In the genomic region with DNA sequence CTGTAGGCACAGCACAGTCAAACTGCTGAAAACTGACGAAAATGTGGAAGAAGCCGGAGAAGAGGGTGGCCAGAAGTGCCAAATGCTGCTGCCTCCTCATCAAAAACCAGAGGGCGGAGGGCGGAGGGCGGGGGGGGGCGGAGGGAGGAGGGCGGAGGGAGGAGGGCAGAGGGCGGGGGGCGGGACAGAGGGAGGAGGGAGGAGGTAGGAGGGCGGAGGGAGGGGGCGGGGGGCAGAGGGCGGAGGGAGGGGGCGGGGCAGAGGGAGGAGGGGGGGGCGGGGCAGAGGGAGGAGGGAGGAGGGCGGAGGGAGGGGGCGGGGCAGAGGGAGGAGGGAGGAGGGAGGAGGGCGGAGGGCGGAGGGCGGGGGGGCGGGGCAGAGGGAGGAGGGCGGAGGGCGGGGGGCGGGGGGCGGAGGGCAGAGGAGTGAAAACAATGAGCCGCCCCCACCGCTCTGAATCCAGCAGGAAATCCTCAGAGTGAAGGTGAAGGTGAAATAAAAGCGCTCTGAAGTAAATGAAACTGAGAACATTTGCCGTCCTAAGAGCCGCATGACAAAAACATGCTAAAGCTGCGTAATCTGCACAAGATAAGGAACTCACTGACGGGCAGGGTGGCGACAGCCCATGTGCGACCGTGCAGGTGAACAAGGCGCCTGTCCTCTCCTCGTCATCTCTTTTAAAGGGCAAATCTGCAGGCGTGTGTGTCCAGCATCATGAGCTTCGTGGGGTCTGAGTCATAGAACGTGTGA, we compare ENCODE assay signal across 15 cellular contexts. TPM values are rescaled to one million over a fixed set of nuclear protein-coding genes. Genes with fewer than 3 reads are reported as not detected.
DNase-seq lines count a peak whose midpoint lies in the region; ATAC-seq, FAIRE-seq and TF ChIP-seq lines count a peak whose summit lies in the region.
"Had no signal": no experiment of that assay in that cellular context is flagged by ENCODE, and none has a peak within 500 bp of the region (broad histone marks: within the 10 kb centered on the region; RNA-seq: fewer than 3 reads in every experiment).

No MANE protein-coding gene starts in this region.

- intact Hi-C loops in esophagus squamous epithelium (cut with DNase I): no loop called here

- no peaks in the 10 kb centered on the region for H3K36me3 ChIP-seq in bronchial epithelial cell (ENCODE audit: control insufficient read depth, insufficient read depth, low read length)
- H3K36me3 ChIP-seq in esophagus squamous epithelium: no peaks in the 10 kb centered on the region
- H3K36me3 ChIP-seq: ascending aorta, sigmoid colon had no signal

- H3K27me3 ChIP-seq in bronchial epithelial cell (ENCODE audit: control insufficient read depth, insufficient read depth, low read length) (no peaks in the 10 kb centered on the region), esophagus squamous epithelium (peaks cover 0 to 80% (median 7%) of the 10 kb centered on the region in 4 donors)
- H3K27me3 ChIP-seq: ascending aorta had no signal

- H3K27me3 Mint-ChIP-seq in WTC11 (ENCODE audit: low read depth) (peaks cover 30% of the 10 kb centered on the region), progenitor cell of endocrine pancreas (peaks cover 46% of the 10 kb centered on the region)

- peaks cover 0 to 8% (median 0%) of the 10 kb centered on the region in 3 donors for H3K4me1 ChIP-seq in esophagus squamous epithelium
- H3K4me1 ChIP-seq: A549, ascending aorta, sigmoid colon had no signal

- no peak for DNase-seq in activated CD4-positive, CD25-positive, alpha-beta regulatory T cell (lab: John Stamatoyannopoulos, UW)
- DNase-seq in WTC11 (ENCODE audit: low spot score) (no peak), bronchial epithelial cell (ENCODE audit: low read depth) (peak; percentile 11), progenitor cell of endocrine pancreas (ENCODE audit: low spot score, unreplicated experiment) (no peak), esophagus squamous epithelium (lab: John Stamatoyannopoulos, UW) (no peak), DMS153 (lab: John Stamatoyannopoulos, UW) (no peak)
- peak; percentile 40 for DNase-seq in stimulated activated CD4-positive, alpha-beta T cell treated with anti-CD3 and anti-CD28 coated beads, Interleukin-2, amount 100 ng/mL, for 4 hours (ENCODE audit: low read depth)
- DNase-seq: hypothalamus, NCI-H187, PC-3, sigmoid colon had no signal

- H3K4me3 Mint-ChIP-seq in WTC11: peak overlapping the region; percentile 47
- no peak overlapping the region for H3K4me3 Mint-ChIP-seq in progenitor cell of endocrine pancreas (ENCODE audit: low read depth)

- no peak overlapping the region for H3K27ac ChIP-seq in esophagus squamous epithelium
- H3K27ac ChIP-seq: A549, ascending aorta, sigmoid colon had no signal

- H3K9me3 Mint-ChIP-seq in WTC11: peaks cover 23% of the 10 kb centered on the region
- H3K9me3 Mint-ChIP-seq in progenitor cell of endocrine pancreas (ENCODE audit: low read depth): peaks cover 11% of the 10 kb centered on the region

- H3K4me3 ChIP-seq in bronchial epithelial cell (ENCODE audit: low read depth, low read length) (no peak overlapping the region), esophagus squamous epithelium (no peak overlapping the region)
- H3K4me3 ChIP-seq: A549, ascending aorta, sigmoid colon had no signal

- H3K36me3 Mint-ChIP-seq in WTC11 (peaks cover 11% of the 10 kb centered on the region), progenitor cell of endocrine pancreas (ENCODE audit: insufficient read depth) (no peaks in the 10 kb centered on the region)

- TF ChIP-seq CTCF in WTC11 (IDR thresholded peaks at IDR 0.05) (no peak), bronchial epithelial cell (IDR thresholded peaks at IDR 0.05; ENCODE audit: insufficient read depth, low read length, severe bottlenecking) (no peak), progenitor cell of endocrine pancreas (IDR thresholded peaks at IDR 0.05; ENCODE audit: unreplicated experiment) (no peak), esophagus squamous epithelium (IDR thresholded peaks at IDR 0.05) (no peak)

- H3K27ac Mint-ChIP-seq in WTC11 (peak overlapping the region; percentile 67), progenitor cell of endocrine pancreas (no peak overlapping the region)

- FAIRE-seq in bronchial epithelial cell (lab: Jason Lieb, UNC): no peak
- FAIRE-seq: A549, endothelial cell of umbilical vein had no signal

- H3K9me3 ChIP-seq in esophagus squamous epithelium: peaks cover 0 to 37% (median 20%) of the 10 kb centered on the region in 3 donors

- CTCF ChIA-PET in WTC11 (lab: Charles Lee): interaction anchor here (2.4 kb wide), 1 partner anchor 168 kb away, joined by 12 read pairs; no protein-coding TSS in a partner anchor

- WGBS in esophagus squamous epithelium, 2 donors: 26 to 30% methylated on average over 17 to 19 of the region's 39 CpGs

- TF ChIP-seq POLR2A in esophagus squamous epithelium (IDR thresholded peaks at IDR 0.05): no peak

- POLR2A ChIA-PET in WTC11 (lab: Charles Lee): no interaction called here

- peak; percentile 75 to 87 for ATAC-seq in activated CD4-positive, CD25-positive, alpha-beta regulatory T cell treated with anti-CD3 and anti-CD28 coated beads, Interleukin-2, amount 50 U/mL, for 24 hours
- peak; percentile 58 for ATAC-seq in WTC11
- ATAC-seq: A549, PC-3 had no signal

- H3K4me1 Mint-ChIP-seq in WTC11 (peaks cover 20% of the 10 kb centered on the region), progenitor cell of endocrine pancreas (ENCODE audit: low read depth) (no peaks in the 10 kb centered on the region)

TF ChIP-seq in WTC11, 78 proteins besides CTCF, POLR2A, EP300 and RAD21 (continues in another document):
- TF ChIP-seq, protein P1, sequence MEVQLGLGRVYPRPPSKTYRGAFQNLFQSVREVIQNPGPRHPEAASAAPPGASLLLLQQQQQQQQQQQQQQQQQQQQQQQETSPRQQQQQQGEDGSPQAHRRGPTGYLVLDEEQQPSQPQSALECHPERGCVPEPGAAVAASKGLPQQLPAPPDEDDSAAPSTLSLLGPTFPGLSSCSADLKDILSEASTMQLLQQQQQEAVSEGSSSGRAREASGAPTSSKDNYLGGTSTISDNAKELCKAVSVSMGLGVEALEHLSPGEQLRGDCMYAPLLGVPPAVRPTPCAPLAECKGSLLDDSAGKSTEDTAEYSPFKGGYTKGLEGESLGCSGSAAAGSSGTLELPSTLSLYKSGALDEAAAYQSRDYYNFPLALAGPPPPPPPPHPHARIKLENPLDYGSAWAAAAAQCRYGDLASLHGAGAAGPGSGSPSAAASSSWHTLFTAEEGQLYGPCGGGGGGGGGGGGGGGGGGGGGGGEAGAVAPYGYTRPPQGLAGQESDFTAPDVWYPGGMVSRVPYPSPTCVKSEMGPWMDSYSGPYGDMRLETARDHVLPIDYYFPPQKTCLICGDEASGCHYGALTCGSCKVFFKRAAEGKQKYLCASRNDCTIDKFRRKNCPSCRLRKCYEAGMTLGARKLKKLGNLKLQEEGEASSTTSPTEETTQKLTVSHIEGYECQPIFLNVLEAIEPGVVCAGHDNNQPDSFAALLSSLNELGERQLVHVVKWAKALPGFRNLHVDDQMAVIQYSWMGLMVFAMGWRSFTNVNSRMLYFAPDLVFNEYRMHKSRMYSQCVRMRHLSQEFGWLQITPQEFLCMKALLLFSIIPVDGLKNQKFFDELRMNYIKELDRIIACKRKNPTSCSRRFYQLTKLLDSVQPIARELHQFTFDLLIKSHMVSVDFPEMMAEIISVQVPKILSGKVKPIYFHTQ (CRISPR knock-in tag; IDR thresholded peaks at IDR 0.05): no peak
- TF ChIP-seq NFE2L1 (CRISPR knock-in tag; IDR thresholded peaks at IDR 0.05): no peak
- TF ChIP-seq IRF1 (CRISPR knock-in tag; IDR thresholded peaks at IDR 0.05): no peak
- TF ChIP-seq RORB (CRISPR knock-in tag; IDR thresholded peaks at IDR 0.05): no peak
- TF ChIP-seq, protein P2, sequence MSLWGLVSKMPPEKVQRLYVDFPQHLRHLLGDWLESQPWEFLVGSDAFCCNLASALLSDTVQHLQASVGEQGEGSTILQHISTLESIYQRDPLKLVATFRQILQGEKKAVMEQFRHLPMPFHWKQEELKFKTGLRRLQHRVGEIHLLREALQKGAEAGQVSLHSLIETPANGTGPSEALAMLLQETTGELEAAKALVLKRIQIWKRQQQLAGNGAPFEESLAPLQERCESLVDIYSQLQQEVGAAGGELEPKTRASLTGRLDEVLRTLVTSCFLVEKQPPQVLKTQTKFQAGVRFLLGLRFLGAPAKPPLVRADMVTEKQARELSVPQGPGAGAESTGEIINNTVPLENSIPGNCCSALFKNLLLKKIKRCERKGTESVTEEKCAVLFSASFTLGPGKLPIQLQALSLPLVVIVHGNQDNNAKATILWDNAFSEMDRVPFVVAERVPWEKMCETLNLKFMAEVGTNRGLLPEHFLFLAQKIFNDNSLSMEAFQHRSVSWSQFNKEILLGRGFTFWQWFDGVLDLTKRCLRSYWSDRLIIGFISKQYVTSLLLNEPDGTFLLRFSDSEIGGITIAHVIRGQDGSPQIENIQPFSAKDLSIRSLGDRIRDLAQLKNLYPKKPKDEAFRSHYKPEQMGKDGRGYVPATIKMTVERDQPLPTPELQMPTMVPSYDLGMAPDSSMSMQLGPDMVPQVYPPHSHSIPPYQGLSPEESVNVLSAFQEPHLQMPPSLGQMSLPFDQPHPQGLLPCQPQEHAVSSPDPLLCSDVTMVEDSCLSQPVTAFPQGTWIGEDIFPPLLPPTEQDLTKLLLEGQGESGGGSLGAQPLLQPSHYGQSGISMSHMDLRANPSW (CRISPR knock-in tag; conservative IDR thresholded peaks at IDR 0.05; ENCODE audit: low read depth): no peak

RNA-seq across cellular contexts. Expression of gene CBFA2T3, which starts 22.6 kb away (rescaled TPM):
- total RNA-seq in WTC11 (2021) (1.9 to 2.8 TPM (median 2.6 TPM) in 3 replicates), bronchial epithelial cell (0.13 and 0.26 TPM in 2 replicates), progenitor cell of endocrine pancreas (12.5 and 12.9 TPM in 2 replicates), esophagus squamous epithelium (1 to 10 TPM in 2 of 4 donors, under 1 TPM in 2; 0.18 to 2.7 (median 1.4) TPM)
- total RNA-seq: endothelial cell of umbilical vein, PC-3 had no signal

Comparison
In these comparisons a context has a peak if more than half of its experiments do, and no peak if none do; other contexts are left out.
1. DNase-seq: peak in bronchial epithelial cell (single experiment) and stimulated activated CD4-positive, alpha-beta T cell treated with anti-CD3 and anti-CD28 coated beads, Interleukin-2, amount 100 ng/mL, for 4 hours (single experiment); none in activated CD4-positive, CD25-positive, alpha-beta regulatory T cell (0 of 4), WTC11 (single experiment), progenitor cell of endocrine pancreas (single experiment), esophagus squamous epithelium (single experiment) and DMS153 (single experiment).